In genomic region chr6:100485268-100485667, GRCh38 we compare ENCODE assay signal across 2 cellular contexts.
TF ChIP-seq lines count a peak whose summit lies in the region.

No MANE protein-coding gene starts in this region.

TF ChIP-seq in liver, 16 proteins besides CTCF, POLR2A, EP300 and RAD21 (continued from another document):
- TF ChIP-seq FOXA1 (IDR thresholded peaks at IDR 0.05), result no peak
- TF ChIP-seq TAF1 (conservative IDR thresholded peaks at IDR 0.05), result no peak
- TF ChIP-seq HNF4G (IDR thresholded peaks at IDR 0.05), result no peak
- TF ChIP-seq NR2F2 (IDR thresholded peaks at IDR 0.05), result no peak
- TF ChIP-seq EGR1 (IDR thresholded peaks at IDR 0.05; ENCODE audit: low read depth in 2 of 2), result no peak
- no peak for TF ChIP-seq REST (IDR thresholded peaks at IDR 0.05)
- TF ChIP-seq ATF3 (IDR thresholded peaks at IDR 0.05), result no peak
- TF ChIP-seq HNF4A (conservative IDR thresholded peaks at IDR 0.05), result no peak
- no peak for TF ChIP-seq ZBTB33 (IDR thresholded peaks at IDR 0.05)
- no peak for TF ChIP-seq MAX (IDR thresholded peaks at IDR 0.05)
- TF ChIP-seq FOXA2 (IDR thresholded peaks at IDR 0.05), result no peak
- TF ChIP-seq JUND (IDR thresholded peaks at IDR 0.05), result no peak

TF ChIP-seq in HepG2, 621 proteins besides CTCF, POLR2A, EP300 and RAD21 (continued from another document):
- TF ChIP-seq ZNF747 (CRISPR knock-in tag; IDR thresholded peaks at IDR 0.05; ENCODE audit: borderline replicate concordance) (no peak), SIX1 (CRISPR knock-in tag; IDR thresholded peaks at IDR 0.05; ENCODE audit: borderline replicate concordance) (no peak), E2F2 (CRISPR knock-in tag; IDR thresholded peaks at IDR 0.05; ENCODE audit: borderline replicate concordance) (no peak), MTF1 (CRISPR knock-in tag; IDR thresholded peaks at IDR 0.05) (no peak), TRAFD1 (CRISPR knock-in tag; IDR thresholded peaks at IDR 0.05; ENCODE audit: borderline replicate concordance) (no peak), TCF12 (IDR thresholded peaks at IDR 0.05) (no peak), TCF12 (CRISPR knock-in tag; IDR thresholded peaks at IDR 0.05) (no peak), ZNF142 (CRISPR knock-in tag; IDR thresholded peaks at IDR 0.05) (no peak), ZNF281 (CRISPR knock-in tag; IDR thresholded peaks at IDR 0.05; ENCODE audit: borderline replicate concordance) (no peak), PHF8 (CRISPR knock-in tag; IDR thresholded peaks at IDR 0.05) (no peak), KDM5B (CRISPR knock-in tag; IDR thresholded peaks at IDR 0.05; ENCODE audit: borderline replicate concordance) (no peak), ZNF678 (CRISPR knock-in tag; IDR thresholded peaks at IDR 0.05) (no peak), FOSL2 (CRISPR knock-in tag; IDR thresholded peaks at IDR 0.05) (no peak), ZBTB7A (CRISPR knock-in tag; IDR thresholded peaks at IDR 0.05) (no peak), ZNF225 (CRISPR knock-in tag; IDR thresholded peaks at IDR 0.05) (no peak), ZMAT3 (CRISPR knock-in tag; conservative IDR thresholded peaks at IDR 0.05) (no peak)
